In the genomic region with DNA sequence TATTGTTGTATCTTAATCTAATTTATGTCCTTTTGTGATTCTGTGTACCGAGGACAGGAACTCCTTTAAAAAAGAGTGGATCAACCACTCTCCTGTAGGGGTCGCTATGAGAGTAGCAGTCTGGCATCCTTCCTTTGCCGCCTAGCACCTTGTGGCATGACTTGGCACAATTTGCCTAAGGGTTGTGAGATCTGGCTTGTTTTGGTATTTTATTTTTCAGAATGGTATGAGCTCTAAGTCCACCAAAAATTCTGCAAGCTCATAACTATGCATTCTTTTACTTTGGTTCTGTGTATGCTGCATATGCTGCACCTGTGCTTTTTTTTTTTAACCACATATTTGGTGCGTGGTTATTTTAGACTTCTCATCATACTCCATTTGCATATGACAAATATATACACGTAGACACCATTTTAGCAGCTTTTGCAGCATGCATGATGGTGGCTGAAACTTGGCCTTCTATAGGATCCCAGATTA, we compare ENCODE assay signal across 8 cellular contexts.
DNase-seq lines count a peak whose midpoint lies in the region; ATAC-seq and TF ChIP-seq lines count a peak whose summit lies in the region.

No MANE protein-coding gene starts in this region.

- peaks cover 34% of the 10 kb centered on the region for H3K4me1 Mint-ChIP-seq in glutamatergic neuron (ENCODE audit: low read depth, unreplicated experiment)

- H3K27me3 ChIP-seq in Peyer's patch (no peaks in the 10 kb centered on the region), upper lobe of right lung (no peaks in the 10 kb centered on the region)

- peaks cover 3% of the 10 kb centered on the region for H3K9me3 Mint-ChIP-seq in glutamatergic neuron (ENCODE audit: unreplicated experiment)

- intact Hi-C loops in upper lobe of right lung (cut with DNase I) = no loop called here

- H3K4me3 ChIP-seq in Peyer's patch = peak overlapping the region in 1 of 4 donors; percentile 5
- H3K4me3 ChIP-seq in upper lobe of right lung = no peak overlapping the region

- TF ChIP-seq POLR2A in Peyer's patch (IDR thresholded peaks at IDR 0.05) = no peak

- H3K27me3 Mint-ChIP-seq in glutamatergic neuron (ENCODE audit: unreplicated experiment) = peaks cover 2% of the 10 kb centered on the region

- H3K36me3 Mint-ChIP-seq in glutamatergic neuron (ENCODE audit: unreplicated experiment) = no peaks in the 10 kb centered on the region

- H3K9me3 ChIP-seq in Peyer's patch = no peaks in the 10 kb centered on the region
- no peaks in the 10 kb centered on the region for H3K9me3 ChIP-seq in upper lobe of right lung

- H3K4me3 Mint-ChIP-seq in glutamatergic neuron (ENCODE audit: unreplicated experiment) = peak overlapping the region; percentile 80

- H3K27ac Mint-ChIP-seq in glutamatergic neuron (ENCODE audit: unreplicated experiment) = peak overlapping the region; percentile 94

- H3K4me1 ChIP-seq in Peyer's patch (no peaks in the 10 kb centered on the region), upper lobe of right lung (peaks cover 5% of the 10 kb centered on the region)

- H3K27ac ChIP-seq in Peyer's patch (peak overlapping the region in 2 of 4 donors; percentile 39 to 72), upper lobe of right lung (no peak overlapping the region)

- peak; percentile 51 for ATAC-seq in GM21367 (IDR thresholded peaks at IDR 0.05; ENCODE audit: unreplicated experiment)
- ATAC-seq in HG03442 (IDR thresholded peaks at IDR 0.05; ENCODE audit: unreplicated experiment) = peak; percentile 67
- ATAC-seq in upper lobe of right lung = peak; percentile 65

- DNase-seq in GM10266 (ENCODE audit: extremely low spot score) (peak; percentile 33), Peyer's patch (peak in 2 of 3 donors; percentile 58 to 81), glutamatergic neuron (peak; percentile 45), upper lobe of right lung (no peak), NCI-H2227 treated with DMSO at 0.1 percent for 48 hours (lab: John Stamatoyannopoulos, UW) (no peak)
- DNase-seq in activated T-cell treated with anti-CD3 and anti-CD28 coated beads, Interleukin-2, amount 50 U/mL, for 48 hours = no peak

- TF ChIP-seq CTCF in GM10266 (IDR thresholded peaks at IDR 0.05; ENCODE audit: control insufficient read depth, insufficient read depth, low read depth, missing control alignments) (peak; percentile 85), Peyer's patch (IDR thresholded peaks at IDR 0.05) (peak; percentile 44 to 87 (median 78)), glutamatergic neuron (IDR thresholded peaks at IDR 0.05; ENCODE audit: partially characterized antibody, unreplicated experiment) (peak; percentile 80), upper lobe of right lung (IDR thresholded peaks at IDR 0.05) (peak; percentile 20)

- H3K36me3 ChIP-seq in Peyer's patch = no peaks in the 10 kb centered on the region
- no peaks in the 10 kb centered on the region for H3K36me3 ChIP-seq in upper lobe of right lung

Comparison
In these comparisons a context has a peak if more than half of its experiments do, and no peak if none do; other contexts are left out.
1. DNase-seq: peak in GM10266 (single experiment), Peyer's patch (2 of 3) and glutamatergic neuron (single experiment); none in upper lobe of right lung (single experiment), NCI-H2227 treated with DMSO at 0.1 percent for 48 hours (single experiment) and activated T-cell treated with anti-CD3 and anti-CD28 coated beads, Interleukin-2, amount 50 U/mL, for 48 hours (0 of 2).
2. CTCF ChIP-seq: peak in every context shown above with its lines; median percentile 85 in GM10266; 80 in glutamatergic neuron; 78 in Peyer's patch; 20 in upper lobe of right lung.
3. Peak in every context shown above with its lines, with median percentiles within 50 percentile points of each other: ATAC-seq.